ENCODE assay signal across 7 cellular contexts in genomic region chr4:105666693-105667092, GRCh38. TPM values are rescaled to one million over a fixed set of nuclear protein-coding genes. Genes with fewer than 3 reads are reported as not detected.
DNase-seq lines count a peak whose midpoint lies in the region; ATAC-seq, FAIRE-seq and TF ChIP-seq lines count a peak whose summit lies in the region.

No MANE protein-coding gene starts in this region.

- DNase-seq in NAMALWA (ENCODE audit: low spot score) (peak; percentile 39), bronchial epithelial cell (ENCODE audit: low read depth) (peak; percentile 63), progenitor cell of endocrine pancreas (ENCODE audit: low spot score, unreplicated experiment) (no peak), DMS153 treated with DMSO at 0.1 percent for 48 hours (lab: John Stamatoyannopoulos, UW; ENCODE audit: unreplicated experiment) (no peak)
- DNase-seq in stimulated activated CD4-positive, alpha-beta T cell treated with anti-CD3 and anti-CD28 coated beads, Interleukin-4, amount 100 ng/mL, for 1 hour = no peak

- no peaks in the 10 kb centered on the region for H3K9me3 Mint-ChIP-seq in progenitor cell of endocrine pancreas (ENCODE audit: low read depth)

- H3K4me3 Mint-ChIP-seq in progenitor cell of endocrine pancreas (ENCODE audit: low read depth) = no peak overlapping the region

- no peaks in the 10 kb centered on the region for H3K27me3 ChIP-seq in bronchial epithelial cell (ENCODE audit: control insufficient read depth, insufficient read depth, low read length)

- H3K36me3 Mint-ChIP-seq in progenitor cell of endocrine pancreas (ENCODE audit: insufficient read depth) = no peaks in the 10 kb centered on the region

- no peaks in the 10 kb centered on the region for H3K27me3 Mint-ChIP-seq in progenitor cell of endocrine pancreas

- no peaks in the 10 kb centered on the region for H3K36me3 ChIP-seq in bronchial epithelial cell (ENCODE audit: control insufficient read depth, insufficient read depth, low read length)

- FAIRE-seq in bronchial epithelial cell (lab: Jason Lieb, UNC) = no peak

- no peak overlapping the region for H3K4me3 ChIP-seq in bronchial epithelial cell (ENCODE audit: low read depth, low read length)

- TF ChIP-seq CTCF in bronchial epithelial cell (IDR thresholded peaks at IDR 0.05; ENCODE audit: insufficient read depth, low read length, severe bottlenecking) (peak; percentile 41), progenitor cell of endocrine pancreas (IDR thresholded peaks at IDR 0.05; ENCODE audit: unreplicated experiment) (peak; percentile 39)

- no peaks in the 10 kb centered on the region for H3K4me1 Mint-ChIP-seq in progenitor cell of endocrine pancreas (ENCODE audit: low read depth)

- peak; percentile 50 for ATAC-seq in GM18907 (IDR thresholded peaks at IDR 0.05; ENCODE audit: unreplicated experiment)
- no peak for ATAC-seq in GM18498 (IDR thresholded peaks at IDR 0.05; ENCODE audit: unreplicated experiment)

- H3K27ac Mint-ChIP-seq in progenitor cell of endocrine pancreas = no peak overlapping the region

RNA-seq across cellular contexts. Expression of gene INTS12, which starts 41.8 kb away (rescaled TPM):
- total RNA-seq in bronchial epithelial cell (24.7 and 30.0 TPM in 2 replicates), progenitor cell of endocrine pancreas (17.8 and 18.7 TPM in 2 replicates)

RNA-seq across cellular contexts. Expression of gene GSTCD, which starts 41.9 kb away (rescaled TPM):
- 13.7 and 17.1 TPM in 2 replicates for total RNA-seq in bronchial epithelial cell
- total RNA-seq in progenitor cell of endocrine pancreas = 25.5 and 26.3 TPM in 2 replicates

Comparison
In these comparisons a context has a peak if more than half of its experiments do, and no peak if none do; other contexts are left out.
1. DNase-seq: peak in NAMALWA (single experiment) and bronchial epithelial cell (single experiment); none in progenitor cell of endocrine pancreas (single experiment), DMS153 treated with DMSO at 0.1 percent for 48 hours (single experiment) and stimulated activated CD4-positive, alpha-beta T cell treated with anti-CD3 and anti-CD28 coated beads, Interleukin-4, amount 100 ng/mL, for 1 hour (single experiment).